Comparison of ENCODE assay signal across 16 cellular contexts in the genomic region with DNA sequence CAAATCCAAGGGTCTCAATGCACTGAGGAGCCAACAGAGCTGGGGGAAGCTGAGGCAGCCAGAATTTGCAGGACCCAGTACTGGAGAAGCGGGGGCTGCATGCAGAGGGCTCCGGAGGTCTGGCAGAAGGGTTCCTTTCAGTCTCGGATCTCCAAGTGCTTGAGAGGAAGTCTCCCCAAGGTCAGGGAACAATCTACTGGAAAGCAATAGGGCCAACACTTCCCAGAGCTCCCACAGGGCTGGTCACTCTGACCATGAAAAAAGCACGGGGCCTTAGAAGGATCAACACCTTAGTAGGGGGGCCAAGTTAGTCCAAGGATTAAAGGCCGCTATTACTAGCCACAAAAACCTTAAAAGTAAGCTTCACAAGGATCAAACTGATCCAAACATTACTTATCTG.
"Had no signal": no experiment of that assay in that cellular context is flagged by ENCODE, and none has a peak within 500 bp of the region (broad histone marks: within the 10 kb centered on the region; RNA-seq: fewer than 3 reads in every experiment).

No MANE protein-coding gene starts in this region.

- H3K4me2 ChIP-seq: neural progenitor cell had no signal

- DNase-seq: activated B cell treated with CpG ODN at 0.5 μM for 24 hours; activated CD4-positive, alpha-beta T cell treated with anti-CD3 and anti-CD28 coated beads for 48 hours; activated CD8-positive, alpha-beta memory T cell treated with anti-CD3 and anti-CD28 coated beads, Interleukin-2, amount 50 U/mL, for 48 hours; activated T-cell treated with anti-CD3 and anti-CD28 coated beads, Interleukin-2, amount 50 U/mL, for 72 hours; esophagus squamous epithelium; kidney glomerular epithelial cell; pancreas; stimulated activated CD4-positive, alpha-beta T cell treated with anti-CD3 and anti-CD28 coated beads, Interleukin-1b, Interleukin-23, amount 100 ng/mL, for 48 hours; T-helper 2 cell; tibial artery had no signal

- H3K9me3 ChIP-seq: ascending aorta, esophagus squamous epithelium, pancreas, tibial artery, vagina had no signal

- H3K4me3 ChIP-seq: ascending aorta, esophagus squamous epithelium, neural progenitor cell, pancreas, tibial artery, vagina had no signal

- H3K36me3 ChIP-seq: ascending aorta, neural progenitor cell, pancreas, tibial artery, vagina had no signal

- H3K9me3 Mint-ChIP-seq: activated B cell treated with CpG ODN at 0.5 μM for 24 hours; activated T-cell treated with anti-CD3 and anti-CD28 coated beads, Interleukin-2, amount 50 U/mL, for 72 hours; stimulated activated effector memory CD8-positive, alpha-beta T cell treated with anti-CD3 and anti-CD28 coated beads, Interleukin-12 subunit alpha, Interleukin-12 subunit beta, amount 100 ng/mL, for 72 hours had no signal

- H3K4me3 Mint-ChIP-seq: activated B cell treated with CpG ODN at 0.5 μM for 24 hours, neural progenitor cell had no signal

- H3K9ac ChIP-seq: neural progenitor cell had no signal

- FAIRE-seq: bronchial epithelial cell, endothelial cell of umbilical vein, pancreas had no signal

- H3K27ac Mint-ChIP-seq: activated B cell treated with CpG ODN at 0.5 μM for 24 hours, neural progenitor cell had no signal

- H3K27me3 ChIP-seq: ascending aorta, esophagus squamous epithelium, neural progenitor cell, pancreas, tibial artery, vagina had no signal

- ATAC-seq: activated T-cell treated with anti-CD3 and anti-CD28 coated beads, Interleukin-2, amount 50 U/mL, for 72 hours; stimulated activated effector memory CD8-positive, alpha-beta T cell treated with anti-CD3 and anti-CD28 coated beads, Interleukin-12 subunit alpha, Interleukin-12 subunit beta, amount 100 ng/mL, for 72 hours had no signal

- H3K27me3 Mint-ChIP-seq: activated B cell treated with CpG ODN at 0.5 μM for 24 hours had no signal

- H3K27ac ChIP-seq: ascending aorta, esophagus squamous epithelium, neural progenitor cell, pancreas, tibial artery, vagina had no signal

- H2AFZ ChIP-seq: neural progenitor cell had no signal
